15 cellular contexts compared by ENCODE assay signal in genomic region chr1:92839442-92839841, GRCh38. TPM values are rescaled to one million over a fixed set of nuclear protein-coding genes. Genes with fewer than 3 reads are reported as not detected.
A peak's percentile ranks its signal among the peaks of the same experiment; 100 is the strongest.
DNase-seq lines count a peak whose midpoint lies in the region; ATAC-seq, FAIRE-seq and TF ChIP-seq lines count a peak whose summit lies in the region.
"Had no signal": no experiment of that assay in that cellular context is flagged by ENCODE, and none has a peak within 500 bp of the region (broad histone marks: within the 10 kb centered on the region; RNA-seq: fewer than 3 reads in every experiment).

No MANE protein-coding gene starts in this region.

- H3K27me3 Mint-ChIP-seq in CD8-positive, alpha-beta memory T cell = no peaks in the 10 kb centered on the region
- no peaks in the 10 kb centered on the region for H3K27me3 Mint-ChIP-seq in activated CD8-positive, alpha-beta T cell treated with anti-CD3 and anti-CD28 coated beads for 36 hours

- no peak overlapping the region for H3K4me3 ChIP-seq in A549
- H3K4me3 ChIP-seq in CD8-positive, alpha-beta memory T cell (ENCODE audit: low read length) = no peak overlapping the region
- H3K4me3 ChIP-seq: HAP-1, right lobe of liver had no signal

- no peak for DNase-seq in A549 (ENCODE audit: low read depth in 1 of 2, low spot score in 1 of 2)
- DNase-seq in CD8-positive, alpha-beta memory T cell = no peak
- no peak for DNase-seq in activated CD8-positive, alpha-beta T cell treated with anti-CD3 and anti-CD28 coated beads for 36 hours
- no peak for DNase-seq in left colon
- no peak for DNase-seq in hypothalamus (lab: John Stamatoyannopoulos, UW)
- DNase-seq in SHP77 treated with DMSO at 0.1 percent for 48 hours (lab: John Stamatoyannopoulos, UW) = no peak
- DNase-seq: activated CD4-positive, alpha-beta T cell treated with anti-CD3 and anti-CD28 coated beads, Interleukin-2, amount 50 U/mL, for 48 hours; COR-L47; left ventricle myocardium superior; MV-4-11; NCI-H1930; NK-92 treated with Interleukin-12 subunit alpha and Interleukin-12 subunit beta, amount 100 ng/mL, for 24 hours; right lobe of liver had no signal

- H3K27me3 ChIP-seq in CD8-positive, alpha-beta memory T cell (ENCODE audit: insufficient read depth, low read length, poor library complexity, severe bottlenecking) = no peaks in the 10 kb centered on the region
- H3K27me3 ChIP-seq: right lobe of liver had no signal

- H3K4me3 Mint-ChIP-seq in CD8-positive, alpha-beta memory T cell = peak overlapping the region in 5 of 7 donors; percentile 7 to 55 (median 17)
- H3K4me3 Mint-ChIP-seq in activated CD8-positive, alpha-beta T cell treated with anti-CD3 and anti-CD28 coated beads for 36 hours = peak overlapping the region; percentile 5

- no peak for FAIRE-seq in A549 (lab: Jason Lieb, UNC)

- H3K4me1 ChIP-seq in A549 = peaks cover 36% of the 10 kb centered on the region; the same call in 2 of the 3 replicates
- H3K4me1 ChIP-seq in CD8-positive, alpha-beta memory T cell (ENCODE audit: insufficient read depth, low read length) = peaks cover 59% of the 10 kb centered on the region

- H3K4me2 ChIP-seq in A549 = peak overlapping the region; percentile 19; the same call in 1 of the 3 replicates

- no peak for TF ChIP-seq POLR2A in A549 (IDR thresholded peaks at IDR 0.05; ENCODE audit: low read length)

- no peaks in the 10 kb centered on the region for H3K9me3 Mint-ChIP-seq in CD8-positive, alpha-beta memory T cell
- H3K9me3 Mint-ChIP-seq in activated CD8-positive, alpha-beta T cell treated with anti-CD3 and anti-CD28 coated beads for 36 hours = no peaks in the 10 kb centered on the region

- no peak overlapping the region for H3K27ac ChIP-seq in A549
- H3K27ac ChIP-seq in CD8-positive, alpha-beta memory T cell (ENCODE audit: low read depth, low read length) = no peak overlapping the region
- H3K27ac ChIP-seq: right lobe of liver had no signal

- peaks cover 62 to 70% (median 68%) of the 10 kb centered on the region in 3 donors for H3K4me1 Mint-ChIP-seq in CD8-positive, alpha-beta memory T cell
- H3K4me1 Mint-ChIP-seq in activated CD8-positive, alpha-beta T cell treated with anti-CD3 and anti-CD28 coated beads for 36 hours (ENCODE audit: low read depth) = peaks cover 62% of the 10 kb centered on the region

- no peak for TF ChIP-seq RAD21 in A549 (conservative IDR thresholded peaks at IDR 0.05 in 1 of 2, IDR thresholded peaks at IDR 0.05 in 1 of 2)

- no peaks in the 10 kb centered on the region for H3K9me3 ChIP-seq in A549
- H3K9me3 ChIP-seq in CD8-positive, alpha-beta memory T cell (ENCODE audit: low read length) = no peaks in the 10 kb centered on the region
- H3K9me3 ChIP-seq: HAP-1, right lobe of liver had no signal

- POLR2A ChIA-PET in A549 (lab: Yijun Ruan, JAX) = no interaction called here
- POLR2A ChIA-PET in CD8-positive, alpha-beta memory T cell (lab: Charles Lee) = no interaction called here
- POLR2A ChIA-PET in activated CD8-positive, alpha-beta T cell treated with anti-CD3 and anti-CD28 coated beads for 36 hours (lab: Charles Lee) = interaction anchor here (0.9 to 1.6 kb wide), 4 partner anchors 121 to 356 kb away, joined by 3 to 6 read pairs (median 4); partner anchors contain the start of gene DIPK1A

- peaks cover 12 to 97% (median 37%) of the 10 kb centered on the region in 3 donors for H3K36me3 Mint-ChIP-seq in CD8-positive, alpha-beta memory T cell
- H3K36me3 Mint-ChIP-seq in activated CD8-positive, alpha-beta T cell treated with anti-CD3 and anti-CD28 coated beads for 36 hours (ENCODE audit: low read depth) = peaks cover 88% of the 10 kb centered on the region

- TF ChIP-seq CTCF in A549 (IDR thresholded peaks at IDR 0.05) = no peak
- no peak for TF ChIP-seq CTCF in activated CD8-positive, alpha-beta T cell treated with anti-CD3 and anti-CD28 coated beads for 36 hours (IDR thresholded peaks at IDR 0.05)

- intact Hi-C loops in activated CD8-positive, alpha-beta T cell treated with anti-CD3 and anti-CD28 coated beads for 36 hours (cut with micrococcal nuclease) = no loop called here
- intact Hi-C loops in left colon (cut with DNase I, micrococcal nuclease) = no loop called here

- no peak for TF ChIP-seq EP300 in A549 (IDR thresholded peaks at IDR 0.05)

- CTCF ChIA-PET in A549 (lab: Yijun Ruan, JAX) = interaction anchor here (1.0 kb wide), 1 partner anchor 90 kb away, joined by 3 read pairs; no protein-coding TSS in a partner anchor
- CTCF ChIA-PET in CD8-positive, alpha-beta memory T cell (lab: Charles Lee) = interaction anchor here (1.0 to 3.3 kb wide), 3 partner anchors 19 to 129 kb away, joined by 3 to 7 read pairs (median 4); no protein-coding TSS in a partner anchor
- CTCF ChIA-PET in activated CD8-positive, alpha-beta T cell treated with anti-CD3 and anti-CD28 coated beads for 36 hours (lab: Charles Lee) = interaction anchor here (1.2 to 4.4 kb wide), 2 partner anchors 8 to 19 kb away, joined by 4 to 25 read pairs; partner anchors contain the start of gene RPL5

- WGBS in A549 (ENCODE audit: missing lambda C conversion rate) = 78% methylated on average over 2 of the region's 2 CpGs

- H3K36me3 ChIP-seq in CD8-positive, alpha-beta memory T cell (ENCODE audit: insufficient read depth, low read length) = peaks cover 83% of the 10 kb centered on the region

- peak overlapping the region; percentile 58 to 97 (median 83) for H3K27ac Mint-ChIP-seq in CD8-positive, alpha-beta memory T cell
- peak overlapping the region; percentile 77 for H3K27ac Mint-ChIP-seq in activated CD8-positive, alpha-beta T cell treated with anti-CD3 and anti-CD28 coated beads for 36 hours

- ATAC-seq in A549 (no peak), left colon (peak; percentile 10), HG02642 (IDR thresholded peaks at IDR 0.05; ENCODE audit: poor library complexity, unreplicated experiment) (no peak)
- ATAC-seq in activated CD8-positive, alpha-beta T cell treated with anti-CD3 and anti-CD28 coated beads for 36 hours = no peak
- ATAC-seq: left ventricle myocardium superior had no signal

TF ChIP-seq in A549, 52 proteins besides CTCF, POLR2A, EP300 and RAD21:
- TF ChIP-seq TP53 (CRISPR knock-in tag; IDR thresholded peaks at IDR 0.05) (no peak), BHLHE40 (IDR thresholded peaks at IDR 0.05; ENCODE audit: low read depth, low read length) (no peak), JUN (IDR thresholded peaks at IDR 0.05) (no peak), SREBF2 (IDR thresholded peaks at IDR 0.05) (no peak), NR3C1 (IDR thresholded peaks at IDR 0.05) (no peak), HOXA7 (CRISPR knock-in tag; IDR thresholded peaks at IDR 0.05) (no peak), ZFP36 (IDR thresholded peaks at IDR 0.05; ENCODE audit: borderline replicate concordance, partially characterized antibody) (no peak), EHF (CRISPR knock-in tag; IDR thresholded peaks at IDR 0.05) (no peak), PHF8 (IDR thresholded peaks at IDR 0.05; ENCODE audit: borderline replicate concordance, low read depth) (no peak), ZNF302 (CRISPR knock-in tag; IDR thresholded peaks at IDR 0.05) (no peak), FOSB (CRISPR knock-in tag; IDR thresholded peaks at IDR 0.05) (no peak)
TF ChIP-seq in A549: peak in this region for 0.

RNA-seq across cellular contexts. Expression of gene RPL5, which starts 7.6 kb away (rescaled TPM):
- 1,649 and 2,015 TPM in 2 replicates for polyA plus RNA-seq in A549 (2011; rRNA removed)
- 796 and 807 TPM in 2 replicates for polyA plus RNA-seq in A549 (2012; cell fraction: cytosol; rRNA removed)
- polyA plus RNA-seq in A549 (2012; cell fraction: nucleus; rRNA removed) = 263 and 365 TPM in 2 replicates
- 1,222 to 1,289 TPM (median 1,243 TPM) in 3 replicates for polyA plus RNA-seq in A549 (2017; fragmentation: RNase III; extraction: RNeasy Plus Mini Kit Qiagen cat#74134 plus additional on column Dnase treatment)
- 643 and 712 TPM in 2 replicates for polyA minus RNA-seq in A549 (2011; rRNA and poly(A)+ RNA removed)
- 1,000 to 10,000 TPM; 1,428 to 1,468 TPM for total RNA-seq in CD8-positive, alpha-beta memory T cell
- polyA plus RNA-seq in CD8-positive, alpha-beta memory T cell = 2,256 TPM
- 1,000 to 10,000 TPM; 1,782 to 1,792 TPM for total RNA-seq in activated CD8-positive, alpha-beta T cell treated with anti-CD3 and anti-CD28 coated beads for 36 hours
- 100 to 1,000 TPM; 671 to 694 TPM for total RNA-seq in left colon

RNA-seq across cellular contexts. Expression of gene EVI5, which starts 54.5 kb away (rescaled TPM):
- polyA plus RNA-seq in A549 (2011; rRNA removed) (8.2 and 10.4 TPM in 2 replicates), A549 (2017; fragmentation: RNase III; extraction: RNeasy Plus Mini Kit Qiagen cat#74134 plus additional on column Dnase treatment) (9.4 to 11.4 TPM (median 10.2 TPM) in 3 replicates)
- 2.8 and 3.5 TPM in 2 replicates for polyA plus RNA-seq in A549 (2012; cell fraction: cytosol; rRNA removed)
- polyA plus RNA-seq in A549 (2012; cell fraction: nucleus; rRNA removed) = 1.8 and 2.0 TPM in 2 replicates
- 7.1 and 9.1 TPM in 2 replicates for polyA minus RNA-seq in A549 (2011; rRNA and poly(A)+ RNA removed)
- total RNA-seq in CD8-positive, alpha-beta memory T cell = 10 to 100 TPM; 27.4 to 27.7 TPM
- polyA plus RNA-seq in CD8-positive, alpha-beta memory T cell = 0.10 TPM
- 10 to 100 TPM; 25.7 to 27.9 TPM for total RNA-seq in activated CD8-positive, alpha-beta T cell treated with anti-CD3 and anti-CD28 coated beads for 36 hours
- total RNA-seq in left colon = 10 to 100 TPM; 33.0 to 37.7 TPM
